ENCODE assay signal across 9 cellular contexts in genomic region chr10:84264611-84265141, GRCh38. TPM values are rescaled to one million over a fixed set of nuclear protein-coding genes. Genes with fewer than 3 reads are reported as not detected.
DNase-seq lines count a peak whose midpoint lies in the region; ATAC-seq and TF ChIP-seq lines count a peak whose summit lies in the region.
"Had no signal": no experiment of that assay in that cellular context is flagged by ENCODE, and none has a peak within 500 bp of the region (broad histone marks: within the 10 kb centered on the region; RNA-seq: fewer than 3 reads in every experiment).

No MANE protein-coding gene starts in this region.

- TF ChIP-seq CTCF in OCI-LY3 (IDR thresholded peaks at IDR 0.05; ENCODE audit: low read depth, low read length) (peak; percentile 85), neural cell (IDR thresholded peaks at IDR 0.05; ENCODE audit: poor library complexity, severe bottlenecking) (peak; percentile 98)

- H3K9ac ChIP-seq in OCI-LY3 (ENCODE audit: low read length) (no peak overlapping the region), neural cell (ENCODE audit: low read length) (no peak overlapping the region)

- peak; percentile 96 for ATAC-seq in GM21447 (IDR thresholded peaks at IDR 0.05; ENCODE audit: unreplicated experiment)

- H3K4me3 ChIP-seq in OCI-LY3 (ENCODE audit: low read length) (no peak overlapping the region), neural cell (ENCODE audit: low read length) (no peak overlapping the region)

- H3K27me3 ChIP-seq in OCI-LY3 (ENCODE audit: low read depth, low read length) = peaks cover 17% of the 10 kb centered on the region
- no peaks in the 10 kb centered on the region for H3K27me3 ChIP-seq in neural cell (ENCODE audit: insufficient read depth, low read depth, low read length)

- peak overlapping the region; percentile 45 for H3K4me2 ChIP-seq in OCI-LY3 (ENCODE audit: low read length)
- H3K4me2 ChIP-seq in neural cell (ENCODE audit: low read length) = no peak overlapping the region

- DNase-seq in DMS53 (lab: John Stamatoyannopoulos, UW) (peak; percentile 82), HS-27A (ENCODE audit: low read depth) (peak; percentile 31), activated T-cell treated with anti-CD3 and anti-CD28 coated beads for 48 hours (ENCODE audit: low read depth) (peak; percentile 55), fibroblast of gingiva (ENCODE audit: low read depth) (peak; percentile 48)
- peak; percentile 56 for DNase-seq in stimulated activated naive CD4-positive, alpha-beta T cell treated with Interleukin-2 at 50 U/mL for 16 hours (lab: John Stamatoyannopoulos, UW)

- no peaks in the 10 kb centered on the region for H4K20me1 ChIP-seq in OCI-LY3 (ENCODE audit: insufficient read depth, low read length)
- H4K20me1 ChIP-seq in neural cell (ENCODE audit: insufficient read depth) = no peaks in the 10 kb centered on the region

- H2AFZ ChIP-seq in OCI-LY3 (ENCODE audit: low read depth, low read length) (no peak overlapping the region), neural cell (ENCODE audit: low read depth, low read length) (no peak overlapping the region)

- H3K79me2 ChIP-seq in OCI-LY3 (ENCODE audit: low read length) (no peaks in the 10 kb centered on the region), neural cell (replicated peaks; ENCODE audit: insufficient read depth, low read length) (no peaks in the 10 kb centered on the region)

- H3K27ac ChIP-seq in OCI-LY3 (ENCODE audit: low read length) (no peak overlapping the region), neural cell (ENCODE audit: low read length) (no peak overlapping the region)

- peak; percentile 98 for TF ChIP-seq RAD21 in neural cell (conservative IDR thresholded peaks at IDR 0.05)

- H3K9me2 ChIP-seq in neural cell (ENCODE audit: insufficient read depth, low read length) = no peaks in the 10 kb centered on the region

- H3K9me3 ChIP-seq in OCI-LY3 (ENCODE audit: insufficient read depth, low read length) (no peaks in the 10 kb centered on the region), neural cell (ENCODE audit: low read length) (no peaks in the 10 kb centered on the region)

- H3K36me3 ChIP-seq in OCI-LY3 (replicated peaks; ENCODE audit: low read depth, low read length) (no peaks in the 10 kb centered on the region), neural cell (ENCODE audit: insufficient read depth, low read length) (no peaks in the 10 kb centered on the region)

- peaks cover 15% of the 10 kb centered on the region for H3K4me1 ChIP-seq in OCI-LY3 (ENCODE audit: low read length)

- peak; percentile 40 for TF ChIP-seq EP300 in neural cell (conservative IDR thresholded peaks at IDR 0.05; ENCODE audit: poor library complexity, severe bottlenecking)

- no peaks in the 10 kb centered on the region for H3F3A ChIP-seq in neural cell (ENCODE audit: insufficient read depth, low read length, poor library complexity, severe bottlenecking)

TF ChIP-seq in neural cell, 6 proteins besides CTCF, POLR2A, EP300 and RAD21:
- TF ChIP-seq TAF1 (IDR thresholded peaks at IDR 0.05; ENCODE audit: low read depth) (no peak), REST (IDR thresholded peaks at IDR 0.05; ENCODE audit: borderline replicate concordance) (no peak), EZH2 (IDR thresholded peaks at IDR 0.05; ENCODE audit: borderline replicate concordance, insufficient read depth, low read length, poor library complexity, severe bottlenecking) (no peak), POLR2AphosphoS5 (IDR thresholded peaks at IDR 0.05) (peak; percentile 54), SMC3 (conservative IDR thresholded peaks at IDR 0.05; ENCODE audit: poor library complexity) (peak; percentile 97), MXI1 (conservative IDR thresholded peaks at IDR 0.05; ENCODE audit: poor library complexity, severe bottlenecking) (peak; percentile 77)

RNA-seq across cellular contexts. Expression of gene RGR, which starts 19.8 kb away (rescaled TPM):
- polyA plus RNA-seq in neural cell = not detected in 2 replicates
- polyA minus RNA-seq in neural cell = not detected in 2 replicates

RNA-seq across cellular contexts. Expression of gene LRIT1, which starts 23.3 kb away (rescaled TPM):
- not detected in 2 replicates for polyA plus RNA-seq in neural cell
- not detected in 2 replicates for polyA minus RNA-seq in neural cell
- polyA plus RNA-seq: esophagus had no signal

RNA-seq across cellular contexts. Expression of gene LRIT2, which starts 39.3 kb away (rescaled TPM):
- not detected in 2 replicates for polyA plus RNA-seq in neural cell
- polyA minus RNA-seq in neural cell = not detected in 2 replicates
- polyA plus RNA-seq: esophagus had no signal

Comparison
In these comparisons a context has a peak if more than half of its experiments do, and no peak if none do; other contexts are left out.
1. DNase-seq: peak in every context shown above with its lines; median percentile 82 in DMS53; 56 in stimulated activated naive CD4-positive, alpha-beta T cell treated with Interleukin-2 at 50 U/mL for 16 hours; 55 in activated T-cell treated with anti-CD3 and anti-CD28 coated beads for 48 hours; 48 in fibroblast of gingiva; 31 in HS-27A.